In the genomic region with DNA sequence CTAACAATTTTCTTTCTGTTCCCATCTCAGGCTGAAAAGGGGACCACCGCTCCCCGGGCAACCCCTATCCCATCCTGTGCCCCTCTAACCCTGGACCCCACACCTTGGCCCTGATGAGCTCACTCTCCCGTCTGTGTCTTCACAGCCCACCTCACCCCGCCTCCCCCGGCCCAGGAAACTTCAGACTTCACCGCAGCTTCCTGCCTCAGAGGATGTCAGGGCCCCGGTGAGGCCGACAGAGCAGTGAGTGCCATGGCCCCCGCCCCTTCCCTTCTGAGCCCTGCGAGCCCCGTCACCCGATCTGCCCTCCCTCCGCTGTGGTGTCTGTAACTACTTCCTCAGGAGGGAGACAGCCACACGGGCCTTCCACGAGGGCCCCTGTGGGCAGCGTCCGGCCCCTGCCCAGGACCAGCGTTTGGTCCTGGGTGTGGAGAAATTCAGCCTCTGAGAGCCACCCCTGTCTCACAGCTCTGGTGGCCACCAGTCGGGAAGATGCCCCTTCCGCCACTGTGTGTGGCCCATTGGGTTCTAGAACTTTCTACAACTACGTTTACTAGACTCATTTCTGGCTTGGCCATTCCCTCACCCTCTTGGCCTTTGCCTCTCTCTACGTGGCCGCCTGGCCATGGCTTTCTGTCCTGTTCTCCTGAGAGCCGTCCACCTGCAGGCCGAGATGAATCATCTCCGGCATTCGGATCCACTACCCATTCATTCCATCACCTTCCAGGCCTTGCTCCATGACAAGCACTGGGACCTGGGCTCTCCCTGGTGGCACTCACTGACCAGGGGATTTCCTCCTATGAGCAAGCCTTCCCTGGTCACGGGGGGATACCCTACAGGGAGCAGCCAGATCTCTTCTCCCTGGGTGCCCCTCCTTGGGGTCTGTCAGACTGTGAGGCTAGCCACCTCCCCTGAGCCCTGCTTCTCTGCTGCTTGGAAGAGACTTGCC, we compare ENCODE assay signal across 7 cellular contexts. TPM values are rescaled to one million over a fixed set of nuclear protein-coding genes. Genes with fewer than 3 reads are reported as not detected.
DNase-seq lines count a peak whose midpoint lies in the region; ATAC-seq, FAIRE-seq and TF ChIP-seq lines count a peak whose summit lies in the region.

No MANE protein-coding gene starts in this region.

- peaks cover 64% of the 10 kb centered on the region for H3K36me3 Mint-ChIP-seq in activated CD4-positive, alpha-beta T cell treated with anti-CD3 and anti-CD28 coated beads, Interleukin-2, amount 10 ng/mL, durations not matched to agents 7 days and 5 days (ENCODE audit: low read depth)

- H3K4me1 ChIP-seq in endothelial cell of umbilical vein (ENCODE audit: control insufficient read depth, extremely low read depth, insufficient read depth, low read length): peaks cover 25% of the 10 kb centered on the region
- peaks cover 18 to 49% (median 36%) of the 10 kb centered on the region in 3 donors for H3K4me1 ChIP-seq in skeletal muscle tissue (ENCODE audit: control insufficient read depth in 3 of 3, insufficient read depth in 3 of 3, low read length in 3 of 3)

- peak; percentile 45 for ATAC-seq in GM19452 (IDR thresholded peaks at IDR 0.05; ENCODE audit: unreplicated experiment)

- H3K4me3 ChIP-seq in endothelial cell of umbilical vein (replicated peaks in 1 of 3; ENCODE audit: insufficient read depth in 1 of 3, low read depth in 1 of 3, low read length in 3 of 3) (no peak overlapping the region), skeletal muscle tissue (ENCODE audit: low read length in 3 of 3) (no peak overlapping the region)

- peak overlapping the region; percentile 95 for H3K27ac Mint-ChIP-seq in activated CD4-positive, alpha-beta T cell treated with anti-CD3 and anti-CD28 coated beads, Interleukin-2, amount 10 ng/mL, durations not matched to agents 7 days and 5 days

- CTCF ChIA-PET in activated CD4-positive, alpha-beta T cell treated with anti-CD3 and anti-CD28 coated beads, Interleukin-2, amount 10 ng/mL, durations not matched to agents 7 days and 5 days (lab: Charles Lee): interaction anchor here (0.6 to 40.9 kb wide), 7 partner anchors 7 to 146 kb away, joined by 3 to 1058 read pairs (median 4); a partner anchor contains a TSS
- CTCF ChIA-PET in endothelial cell of umbilical vein (lab: Charles Lee): interaction anchor here (0.7 to 5.3 kb wide), 6 partner anchors 9 to 238 kb away, joined by 3 to 173 read pairs (median 4); no protein-coding TSS in a partner anchor

- H3K9me3 Mint-ChIP-seq in activated CD4-positive, alpha-beta T cell treated with anti-CD3 and anti-CD28 coated beads, Interleukin-2, amount 10 ng/mL, durations not matched to agents 7 days and 5 days: no peaks in the 10 kb centered on the region

- no peak overlapping the region for H3K9ac ChIP-seq in endothelial cell of umbilical vein (replicated peaks; ENCODE audit: extremely low read depth, insufficient read depth, low read length)
- H3K9ac ChIP-seq in skeletal muscle tissue (ENCODE audit: low read depth in 1 of 3, low read length in 3 of 3): peak overlapping the region in 1 of 3 donors; percentile 20

- H3K36me3 ChIP-seq in endothelial cell of umbilical vein (ENCODE audit: control insufficient read depth in 2 of 2, extremely low read depth in 1 of 2, insufficient read depth in 2 of 2, low read length in 2 of 2) (no peaks in the 10 kb centered on the region), skeletal muscle tissue (ENCODE audit: control insufficient read depth in 3 of 3, insufficient read depth in 3 of 3, low read length in 3 of 3) (peaks cover 0 to under 1% (median 0%) of the 10 kb centered on the region in 3 donors)

- POLR2A ChIA-PET in activated CD4-positive, alpha-beta T cell treated with anti-CD3 and anti-CD28 coated beads, Interleukin-2, amount 10 ng/mL, durations not matched to agents 7 days and 5 days (lab: Charles Lee): interaction anchor here (0.7 to 1.2 kb wide), 2 partner anchors 8 to 12 kb away, joined by 3 to 4 read pairs; no protein-coding TSS in a partner anchor
- POLR2A ChIA-PET in endothelial cell of umbilical vein (lab: Charles Lee): interaction anchor here (0.6 kb wide), 2 partner anchors 15 to 93 kb away, joined by 3 to 10 read pairs; no protein-coding TSS in a partner anchor

- no peaks in the 10 kb centered on the region for H3K27me3 Mint-ChIP-seq in activated CD4-positive, alpha-beta T cell treated with anti-CD3 and anti-CD28 coated beads, Interleukin-2, amount 10 ng/mL, durations not matched to agents 7 days and 5 days

- peak; percentile 83 for DNase-seq in HK-2 (ENCODE audit: unreplicated experiment)
- DNase-seq in activated CD4-positive, alpha-beta T cell treated with anti-CD3 and anti-CD28 coated beads, Interleukin-2, amount 10 ng/mL, durations not matched to agents 7 days and 5 days: peak; percentile 96
- no peak for DNase-seq in endothelial cell of umbilical vein (ENCODE audit: low read depth, low spot score)
- DNase-seq in kidney glomerular epithelial cell (lab: John Stamatoyannopoulos, UW): no peak
- DNase-seq in NCI-H2107 (lab: John Stamatoyannopoulos, UW): no peak

- H4K20me1 ChIP-seq in endothelial cell of umbilical vein (replicated peaks; ENCODE audit: control insufficient read depth, extremely low read depth, insufficient read depth, low read length): no peaks in the 10 kb centered on the region

- no peaks in the 10 kb centered on the region for H3K9me1 ChIP-seq in endothelial cell of umbilical vein (replicated peaks; ENCODE audit: control insufficient read depth, extremely low read depth, insufficient read depth, low read length)

- H3K4me1 Mint-ChIP-seq in activated CD4-positive, alpha-beta T cell treated with anti-CD3 and anti-CD28 coated beads, Interleukin-2, amount 10 ng/mL, durations not matched to agents 7 days and 5 days: peaks cover 68% of the 10 kb centered on the region

- TF ChIP-seq POLR2A in endothelial cell of umbilical vein (IDR thresholded peaks at IDR 0.05; ENCODE audit: low read depth, low read length): no peak

- H3K79me2 ChIP-seq in endothelial cell of umbilical vein (ENCODE audit: control insufficient read depth, insufficient read depth, low read length): no peaks in the 10 kb centered on the region

- peak overlapping the region; percentile 85 for H3K4me3 Mint-ChIP-seq in activated CD4-positive, alpha-beta T cell treated with anti-CD3 and anti-CD28 coated beads, Interleukin-2, amount 10 ng/mL, durations not matched to agents 7 days and 5 days

- FAIRE-seq in endothelial cell of umbilical vein (lab: Jason Lieb, UNC): peak; percentile 33

- no peaks in the 10 kb centered on the region for H3K9me3 ChIP-seq in endothelial cell of umbilical vein (replicated peaks; ENCODE audit: control insufficient read depth, insufficient read depth, low read length)
- H3K9me3 ChIP-seq in skeletal muscle tissue (ENCODE audit: control insufficient read depth in 3 of 3, low read length in 3 of 3): no peaks in the 10 kb centered on the region

- H3K27me3 ChIP-seq in endothelial cell of umbilical vein (ENCODE audit: control insufficient read depth in 2 of 2, insufficient read depth in 2 of 2, low read length in 2 of 2) (no peaks in the 10 kb centered on the region), skeletal muscle tissue (ENCODE audit: control insufficient read depth in 3 of 3, insufficient read depth in 3 of 3, low read length in 3 of 3) (no peaks in the 10 kb centered on the region)

- no TSS peak for BruUV-seq in endothelial cell of umbilical vein (replicated peaks; lab: Mats Ljungman, UMichigan)

- intact Hi-C loops in endothelial cell of umbilical vein (cut with micrococcal nuclease): loop anchor here (5.0 kb wide), 2 partner anchors 43 to 208 kb away; a partner anchor contains a TSS

- H3K27ac ChIP-seq in endothelial cell of umbilical vein (ENCODE audit: insufficient read depth, low read depth, low read length) (peak overlapping the region; percentile 54), skeletal muscle tissue (ENCODE audit: low read depth, low read length) (peak overlapping the region; percentile 30)

- dilution Hi-C loops in endothelial cell of umbilical vein (cut with MboI; ENCODE audit: extremely low pct_ligation_motif_present, low sequenced_read_pairs): no loop called here

- TF ChIP-seq CTCF in endothelial cell of umbilical vein (IDR thresholded peaks at IDR 0.05; ENCODE audit: extremely low read depth in 1 of 2, insufficient read depth in 1 of 2, low read depth in 1 of 2, low read length in 2 of 2): no peak

- no peak overlapping the region for H3K4me2 ChIP-seq in endothelial cell of umbilical vein (ENCODE audit: insufficient read depth, low read length)

- H2AFZ ChIP-seq in endothelial cell of umbilical vein (ENCODE audit: low read depth, low read length): peak overlapping the region; percentile 54

TF ChIP-seq in endothelial cell of umbilical vein, 7 proteins besides CTCF, POLR2A, EP300 and RAD21 (continues in another document):
- TF ChIP-seq, protein P1, sequence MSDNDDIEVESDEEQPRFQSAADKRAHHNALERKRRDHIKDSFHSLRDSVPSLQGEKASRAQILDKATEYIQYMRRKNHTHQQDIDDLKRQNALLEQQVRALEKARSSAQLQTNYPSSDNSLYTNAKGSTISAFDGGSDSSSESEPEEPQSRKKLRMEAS (IDR thresholded peaks at IDR 0.05; ENCODE audit: insufficient read depth, insufficient read length): no peak
- TF ChIP-seq GATA2 (IDR thresholded peaks at IDR 0.05; ENCODE audit: insufficient read depth, insufficient read length, low read depth, low read length): no peak

RNA-seq across cellular contexts. Expression of a gene that starts 3.4 kb away (rescaled TPM):
- 100 to 1,000 TPM; 132 to 148 TPM for total RNA-seq in activated CD4-positive, alpha-beta T cell treated with anti-CD3 and anti-CD28 coated beads, Interleukin-2, amount 10 ng/mL, durations not matched to agents 7 days and 5 days
- 22.2 and 22.3 TPM in 2 replicates for total RNA-seq in endothelial cell of umbilical vein
- polyA plus RNA-seq in endothelial cell of umbilical vein: 9.3 and 12.0 TPM in 2 replicates
- polyA plus RNA-seq in endothelial cell of umbilical vein (2011; cell fraction: cytosol; rRNA removed): 4.9 and 5.7 TPM in 2 replicates
- polyA plus RNA-seq in endothelial cell of umbilical vein (2011; cell fraction: nucleus; rRNA removed): 35.7 and 45.9 TPM in 2 replicates
- polyA plus RNA-seq in endothelial cell of umbilical vein (2012): 7.8 and 15.5 TPM in 2 replicates
- 9.0 and 9.7 TPM in 2 replicates for polyA minus RNA-seq in endothelial cell of umbilical vein
- 146 TPM for polyA minus RNA-seq in endothelial cell of umbilical vein (2011; cell fraction: cytosol; rRNA and poly(A)+ RNA removed)
- polyA minus RNA-seq in endothelial cell of umbilical vein (2011; cell fraction: nucleus; rRNA and poly(A)+ RNA removed): 36.3 and 41.7 TPM in 2 replicates
- 2.1 TPM for total RNA-seq in skeletal muscle tissue

RNA-seq across cellular contexts. Expression of a gene that starts 13.7 kb away (rescaled TPM):
- total RNA-seq in activated CD4-positive, alpha-beta T cell treated with anti-CD3 and anti-CD28 coated beads, Interleukin-2, amount 10 ng/mL, durations not matched to agents 7 days and 5 days: 10 to 100 TPM; 32.6 to 34.1 TPM
- total RNA-seq in endothelial cell of umbilical vein: 27.0 and 28.1 TPM in 2 replicates
- polyA plus RNA-seq in endothelial cell of umbilical vein: 2.3 and 2.6 TPM in 2 replicates
- 3.2 TPM in 2 replicates for polyA plus RNA-seq in endothelial cell of umbilical vein (2011; cell fraction: cytosol; rRNA removed)
- 6.7 and 7.0 TPM in 2 replicates for polyA plus RNA-seq in endothelial cell of umbilical vein (2011; cell fraction: nucleus; rRNA removed)
- 8.4 and 9.7 TPM in 2 replicates for polyA plus RNA-seq in endothelial cell of umbilical vein (2012)
- polyA minus RNA-seq in endothelial cell of umbilical vein: 3.3 and 4.1 TPM in 2 replicates
- 8.3 TPM for polyA minus RNA-seq in endothelial cell of umbilical vein (2011; cell fraction: cytosol; rRNA and poly(A)+ RNA removed)
- polyA minus RNA-seq in endothelial cell of umbilical vein (2011; cell fraction: nucleus; rRNA and poly(A)+ RNA removed): 3.2 and 7.0 TPM in 2 replicates
- 2.1 TPM for total RNA-seq in skeletal muscle tissue

Comparison
In these comparisons a context has a peak if more than half of its experiments do, and no peak if none do; other contexts are left out.
1. DNase-seq: peak in HK-2 (single experiment) and activated CD4-positive, alpha-beta T cell treated with anti-CD3 and anti-CD28 coated beads, Interleukin-2, amount 10 ng/mL, durations not matched to agents 7 days and 5 days (single experiment); none in endothelial cell of umbilical vein (single experiment), kidney glomerular epithelial cell (single experiment) and NCI-H2107 (single experiment).